Comparison of ENCODE assay signal across 22 cellular contexts in the genomic region with DNA sequence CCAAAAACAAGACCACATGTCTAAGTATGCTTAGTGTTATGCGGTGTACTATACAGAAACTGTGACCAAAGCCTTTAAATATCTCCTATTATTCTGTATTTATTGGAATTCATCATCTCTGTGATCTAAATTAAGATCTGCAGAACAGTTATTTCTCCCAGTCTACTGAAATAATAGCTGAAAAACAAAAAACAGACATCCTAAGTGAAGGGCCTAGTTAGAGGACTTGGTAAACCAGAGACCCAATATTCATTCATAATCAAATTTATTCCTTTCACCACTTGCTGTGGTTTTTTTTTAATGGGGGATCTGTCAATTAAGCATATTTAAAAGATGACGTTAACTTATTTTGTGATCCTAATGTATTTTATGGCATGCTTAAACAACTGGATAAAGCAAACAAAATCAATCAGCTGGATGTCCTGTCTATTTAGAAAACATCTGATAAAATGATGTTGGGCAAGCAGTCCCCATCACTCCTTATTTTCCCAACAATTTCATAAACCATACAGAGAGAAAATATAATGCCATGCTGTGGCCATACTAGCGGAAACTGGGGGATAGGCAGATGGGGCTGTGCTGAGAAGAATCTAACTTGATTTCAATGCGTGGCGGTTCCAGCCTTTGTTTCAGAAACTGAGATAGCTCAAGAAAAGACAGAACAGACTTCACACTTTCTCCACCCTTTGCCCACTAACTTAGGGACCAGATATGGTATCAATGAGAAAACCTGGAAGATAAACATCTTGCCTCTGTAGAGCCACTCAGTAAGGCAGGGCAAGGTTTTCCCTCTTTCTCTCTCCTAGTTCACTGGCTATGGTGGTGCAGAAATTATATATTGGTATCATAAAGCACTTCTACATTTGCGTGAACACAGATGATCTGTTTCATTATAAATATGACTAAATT. TPM values are rescaled to one million over a fixed set of nuclear protein-coding genes. Genes with fewer than 3 reads are reported as not detected.
"Had no signal": no experiment of that assay in that cellular context is flagged by ENCODE, and none has a peak within 500 bp of the region (broad histone marks: within the 10 kb centered on the region; RNA-seq: fewer than 3 reads in every experiment).

No MANE protein-coding gene starts in this region.

- H3K27ac ChIP-seq: SJSA1 had no signal

- H3K4me3 ChIP-seq: MG63, SJSA1 had no signal

- H3K36me3 ChIP-seq: MG63, SJSA1 had no signal

- FAIRE-seq: RCC 7860 had no signal

- DNase-seq: KBM-7, MG63, NCI-H1092, NCI-H1105 treated with DMSO at 0.1 percent for 48 hours, NCI-H1417 treated with DMSO at 0.1 percent for 48 hours, NCI-H146, NCI-H1694 treated with DMSO at 0.1 percent for 48 hours, NCI-H1930, NCI-H2081 treated with DMSO at 0.1 percent for 48 hours, NCI-H2171, NCI-H226, NCI-H446, NCI-H510A, NCI-H524 treated with DMSO at 0.1 percent for 48 hours, NCI-H69, NCI-H774, Right ventricle myocardium superior, RPMI8226, SIG-M5 had no signal

- H3K9me3 ChIP-seq: MG63, SJSA1 had no signal

- H3K27me3 ChIP-seq: MG63, SJSA1 had no signal

- H3K4me1 ChIP-seq: SJSA1 had no signal

RNA-seq across cellular contexts. Expression of a gene that starts 32.9 kb away (rescaled TPM):
- total RNA-seq: LHCN-M2, SJSA1 had no signal
